1 cellular context compared by ENCODE assay signal in genomic region chr13:102845289-102845629, GRCh38.
TF ChIP-seq lines count a peak whose summit lies in the region.

No MANE protein-coding gene starts in this region.

TF ChIP-seq in HepG2, 621 proteins besides CTCF, POLR2A, EP300 and RAD21:
- TF ChIP-seq WIZ (CRISPR knock-in tag; IDR thresholded peaks at IDR 0.05) (peak; percentile 28; the same call in 1 of the 2 replicates), ISL2 (CRISPR knock-in tag; IDR thresholded peaks at IDR 0.05) (no peak), ZNF749 (CRISPR knock-in tag; IDR thresholded peaks at IDR 0.05; ENCODE audit: borderline replicate concordance) (peak; percentile 27; the same call in 1 of the 2 replicates), ZFP36L1 (CRISPR knock-in tag; IDR thresholded peaks at IDR 0.05) (0 out of 2 replicates have a peak, but pooled peaks have one; percentile 18), ZNF639 (CRISPR knock-in tag; conservative IDR thresholded peaks at IDR 0.05) (no peak), ZNF670 (CRISPR knock-in tag; IDR thresholded peaks at IDR 0.05; ENCODE audit: borderline replicate concordance) (0 out of 2 replicates have a peak, but pooled peaks have one; percentile 7)
